Comparison of ENCODE assay signal across 19 cellular contexts in the genomic region with DNA sequence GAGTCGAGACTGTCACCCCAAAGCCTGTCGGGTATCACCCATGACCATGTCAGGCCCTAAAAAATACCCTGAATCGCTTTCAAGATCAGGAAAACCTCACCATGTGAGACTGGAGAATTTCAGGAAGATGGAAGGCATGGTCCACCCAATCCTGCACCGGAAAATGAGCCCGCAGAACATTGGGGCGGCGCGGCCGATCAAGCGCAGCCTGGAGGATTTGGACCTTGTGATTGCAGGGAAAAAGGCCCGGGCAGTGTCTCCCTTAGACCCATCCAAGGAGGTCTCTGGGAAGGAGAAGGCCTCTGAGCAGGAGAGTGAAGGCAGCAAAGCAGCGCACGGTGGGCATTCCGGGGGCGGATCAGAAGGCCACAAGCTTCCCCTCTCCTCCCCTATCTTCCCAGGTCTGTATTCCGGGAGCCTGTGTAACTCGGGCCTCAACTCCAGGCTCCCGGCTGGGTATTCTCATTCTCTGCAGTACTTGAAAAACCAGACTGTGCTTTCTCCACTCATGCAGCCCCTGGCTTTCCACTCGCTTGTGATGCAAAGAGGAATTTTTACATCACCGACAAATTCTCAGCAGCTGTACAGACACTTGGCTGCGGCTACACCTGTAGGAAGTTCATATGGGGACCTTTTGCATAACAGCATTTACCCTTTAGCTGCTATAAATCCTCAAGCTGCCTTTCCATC.
DNase-seq lines count a peak whose midpoint lies in the region; ATAC-seq and TF ChIP-seq lines count a peak whose summit lies in the region.
"Had no signal": no experiment of that assay in that cellular context is flagged by ENCODE, and none has a peak within 500 bp of the region (broad histone marks: within the 10 kb centered on the region; RNA-seq: fewer than 3 reads in every experiment).

No MANE protein-coding gene starts in this region.

- peaks cover 62% of the 10 kb centered on the region for H3K36me3 ChIP-seq in IMR-90 (ENCODE audit: control insufficient read depth, insufficient read depth, low read length)
- peaks cover 48% of the 10 kb centered on the region for H3K36me3 ChIP-seq in lower lobe of right lung

- H4K20me1 ChIP-seq in IMR-90 (ENCODE audit: insufficient read depth, low read length): peaks cover 8% of the 10 kb centered on the region; the same call in 1 of the 2 replicates

- 100% methylated on average over 1 of the region's 21 CpGs; no CpG with 5 or more reads in 1 of the 2 experiments for WGBS in IMR-90 (ENCODE audit: extremely low coverage in 2 of 2, insufficient read length in 1 of 2), 2 experiments

- H2BK15ac ChIP-seq in IMR-90 (ENCODE audit: low read depth, low read length): peak overlapping the region; percentile 65

- H3K18ac ChIP-seq in IMR-90 (ENCODE audit: low read depth, low read length): peak overlapping the region; percentile 83

- H3K23ac ChIP-seq in IMR-90 (ENCODE audit: low read depth, low read length): peak overlapping the region; percentile 76

- H3K27ac ChIP-seq in C4-2B (peak overlapping the region; percentile 23; the same call in 1 of the 2 replicates), IMR-90 (ENCODE audit: insufficient read depth, low read length) (peak overlapping the region; percentile 100), lower lobe of right lung (peak overlapping the region; percentile 60)

- no peaks in the 10 kb centered on the region for H3K27me3 Mint-ChIP-seq in activated naive CD8-positive, alpha-beta T cell treated with anti-CD3 and anti-CD28 coated beads, Interleukin-2, amount 50 U/mL, for 24 hours
- H3K27me3 Mint-ChIP-seq: stimulated activated naive CD8-positive, alpha-beta T cell treated with anti-CD3 and anti-CD28 coated beads, Interleukin-15, amount 100 ng/mL, for 72 hours had no signal

- H3K9me3 ChIP-seq in IMR-90 (ENCODE audit: control insufficient read depth, insufficient read depth, low read length) (no peaks in the 10 kb centered on the region), lower lobe of right lung (no peaks in the 10 kb centered on the region)
- H3K9me3 ChIP-seq: ascending aorta had no signal

- H3K4me3 Mint-ChIP-seq in stimulated activated effector memory CD8-positive, alpha-beta T cell treated with anti-CD3 and anti-CD28 coated beads, Interleukin-12 subunit alpha, Interleukin-12 subunit beta, amount 100 ng/mL, for 72 hours: no peak overlapping the region
- no peak overlapping the region for H3K4me3 Mint-ChIP-seq in activated naive CD8-positive, alpha-beta T cell treated with anti-CD3 and anti-CD28 coated beads, Interleukin-2, amount 50 U/mL, for 24 hours
- H3K4me3 Mint-ChIP-seq: activated T-cell treated with anti-CD3 and anti-CD28 coated beads, Interleukin-2, amount 50 U/mL, for 4 hours; CD14-positive monocyte; GM23338; stimulated activated naive CD8-positive, alpha-beta T cell treated with anti-CD3 and anti-CD28 coated beads, Interleukin-15, amount 100 ng/mL, for 72 hours had no signal

- H2AFZ ChIP-seq in IMR-90 (replicated peaks; ENCODE audit: low read length, poor library complexity): no peak overlapping the region
- H2AFZ ChIP-seq: GM23338 had no signal

- H3K36me3 Mint-ChIP-seq in stimulated activated effector memory CD8-positive, alpha-beta T cell treated with anti-CD3 and anti-CD28 coated beads, Interleukin-12 subunit alpha, Interleukin-12 subunit beta, amount 100 ng/mL, for 72 hours: peaks cover 100% of the 10 kb centered on the region
- peaks cover 84% of the 10 kb centered on the region for H3K36me3 Mint-ChIP-seq in activated naive CD8-positive, alpha-beta T cell treated with anti-CD3 and anti-CD28 coated beads, Interleukin-2, amount 50 U/mL, for 24 hours (ENCODE audit: low read depth)

- H3K56ac ChIP-seq in IMR-90 (ENCODE audit: extremely low read depth, insufficient read depth, low read length): peak overlapping the region; percentile 87; the same call in 1 of the 2 replicates

- no peak for ATAC-seq in IMR-90 (ENCODE audit: low read depth)
- peak in 1 of 2 donors; percentile 14 for ATAC-seq in lower lobe of right lung
- ATAC-seq in stimulated activated effector memory CD8-positive, alpha-beta T cell treated with anti-CD3 and anti-CD28 coated beads, Interleukin-12 subunit alpha, Interleukin-12 subunit beta, amount 100 ng/mL, for 72 hours: no peak
- no peak for ATAC-seq in HG02840 (IDR thresholded peaks at IDR 0.05; ENCODE audit: low FRiP score, unreplicated experiment)
- ATAC-seq in activated naive CD8-positive, alpha-beta T cell treated with anti-CD3 and anti-CD28 coated beads, Interleukin-2, amount 50 U/mL, for 24 hours: no peak
- ATAC-seq: activated T-cell treated with anti-CD3 and anti-CD28 coated beads, Interleukin-2, amount 50 U/mL, for 4 hours; GM23338; stimulated activated naive CD8-positive, alpha-beta T cell treated with anti-CD3 and anti-CD28 coated beads, Interleukin-15, amount 100 ng/mL, for 72 hours had no signal

- dilution Hi-C loops in IMR-90 (cut with HindIII; ENCODE audit: low sequenced_read_pairs, unreplicated experiment): no loop called here

- peak overlapping the region; percentile 91 for H2BK120ac ChIP-seq in IMR-90 (ENCODE audit: low read depth, low read length)

- H3K4me2 ChIP-seq in IMR-90 (ENCODE audit: low read depth, low read length): no peak overlapping the region
- H3K4me2 ChIP-seq: GM23338 had no signal

- peaks cover 40% of the 10 kb centered on the region for H3K4me1 ChIP-seq in IMR-90 (ENCODE audit: control insufficient read depth, insufficient read depth, low read length)
- peaks cover 34% of the 10 kb centered on the region for H3K4me1 ChIP-seq in lower lobe of right lung

- POLR2A ChIA-PET in IMR-90 (lab: Charles Lee; ENCODE audit: unreplicated experiment): no interaction called here

- H2AK9ac ChIP-seq in IMR-90 (replicated peaks; ENCODE audit: low read depth, low read length, poor library complexity): peak overlapping the region; percentile 47

- peaks cover 28 to 73% of the 10 kb centered on the region in 2 experiments for H3K79me1 ChIP-seq in IMR-90 (ENCODE audit: low read depth in 1 of 2, low read length in 2 of 2)

- no TSS peak for BruUV-seq in IMR-90 (replicated peaks; lab: Mats Ljungman, UMichigan)

- peaks cover 29% of the 10 kb centered on the region for H3K9me1 ChIP-seq in IMR-90 (ENCODE audit: insufficient read depth, low read length)

- H2BK5ac ChIP-seq in IMR-90 (ENCODE audit: low read depth, low read length, poor library complexity, severe bottlenecking): peak overlapping the region; percentile 97

- H4K5ac ChIP-seq in IMR-90 (ENCODE audit: low read depth, low read length): peak overlapping the region; percentile 92

- peak overlapping the region; percentile 85 for H3K9ac ChIP-seq in IMR-90 (ENCODE audit: low read depth, low read length)

- TF ChIP-seq CTCF in C4-2B (conservative IDR thresholded peaks at IDR 0.05) (no peak), IMR-90 (conservative IDR thresholded peaks at IDR 0.05; ENCODE audit: low read depth, low read length) (no peak), lower lobe of right lung (IDR thresholded peaks at IDR 0.05) (no peak)

- peak overlapping the region; percentile 89; the same call in 1 of the 2 replicates for H2BK20ac ChIP-seq in IMR-90 (ENCODE audit: low read depth, low read length)

- H3K4me3 ChIP-seq in IMR-90 (ENCODE audit: insufficient read depth, low read depth, low read length): no peak overlapping the region
- H3K4me3 ChIP-seq in lower lobe of right lung: no peak overlapping the region
- H3K4me3 ChIP-seq: ascending aorta, GM23338 had no signal

- peak overlapping the region; percentile 88 for H3K4ac ChIP-seq in IMR-90 (ENCODE audit: low read depth, low read length)

- intact Hi-C loops in IMR-90 (cut with micrococcal nuclease) (loop anchor here (10.0 kb wide), 1 partner anchor 342 kb away; no protein-coding TSS in a partner anchor), lower lobe of right lung (cut with DNase I) (no loop called here)

- DNase-seq in IMR-90 (no peak), lower lobe of right lung (no peak)
- DNase-seq in stimulated activated effector memory CD8-positive, alpha-beta T cell treated with anti-CD3 and anti-CD28 coated beads, Interleukin-12 subunit alpha, Interleukin-12 subunit beta, amount 100 ng/mL, for 72 hours (ENCODE audit: low spot score in 2 of 2): peak in 1 of 2 donors; percentile 40
- DNase-seq in activated naive CD8-positive, alpha-beta T cell treated with anti-CD3 and anti-CD28 coated beads, Interleukin-2, amount 50 U/mL, for 24 hours: no peak
- DNase-seq in activated CD4-positive, CD25-positive, alpha-beta regulatory T cell (lab: John Stamatoyannopoulos, UW): no peak
- DNase-seq: activated CD4-positive, alpha-beta T cell treated with anti-CD3 and anti-CD28 coated beads, Interleukin-2, amount 50 U/mL, for 1 hour; activated T-cell treated with anti-CD3 and anti-CD28 coated beads, Interleukin-2, amount 50 U/mL, for 4 hours; Kasumi-1; mesendoderm; NCI-H1417 treated with DMSO at 0.1 percent for 48 hours; NCI-H226; SIG-M5; stimulated activated naive CD8-positive, alpha-beta T cell treated with anti-CD3 and anti-CD28 coated beads, Interleukin-15, amount 100 ng/mL, for 72 hours; T-helper 9 cell had no signal

- CTCF ChIA-PET in IMR-90 (lab: Yijun Ruan, JAX): no interaction called here

- TF ChIP-seq POLR2A in IMR-90 (IDR thresholded peaks at IDR 0.05; ENCODE audit: low read depth, low read length): no peak

- no peak for TF ChIP-seq RAD21 in IMR-90 (IDR thresholded peaks at IDR 0.05; ENCODE audit: low read length)

- peak overlapping the region; percentile 76 to 84; a peak in 3 of 4 replicates for H4K8ac ChIP-seq in IMR-90 (ENCODE audit: low read depth in 2 of 2, low read length in 2 of 2)

- peak overlapping the region; percentile 84 for H3K14ac ChIP-seq in IMR-90 (replicated peaks; ENCODE audit: low read depth, low read length)

- in situ Hi-C loops in IMR-90 (cut with MboI; ENCODE audit: low sequenced_read_pairs): loop anchor here (25.0 kb wide), 1 partner anchor 1045 kb away; a partner anchor contains a TSS

- H3K9me3 Mint-ChIP-seq in stimulated activated effector memory CD8-positive, alpha-beta T cell treated with anti-CD3 and anti-CD28 coated beads, Interleukin-12 subunit alpha, Interleukin-12 subunit beta, amount 100 ng/mL, for 72 hours: no peaks in the 10 kb centered on the region
- no peaks in the 10 kb centered on the region for H3K9me3 Mint-ChIP-seq in activated naive CD8-positive, alpha-beta T cell treated with anti-CD3 and anti-CD28 coated beads, Interleukin-2, amount 50 U/mL, for 24 hours
- H3K9me3 Mint-ChIP-seq: activated T-cell treated with anti-CD3 and anti-CD28 coated beads, Interleukin-2, amount 50 U/mL, for 4 hours; GM23338; stimulated activated naive CD8-positive, alpha-beta T cell treated with anti-CD3 and anti-CD28 coated beads, Interleukin-15, amount 100 ng/mL, for 72 hours had no signal

- peak overlapping the region; percentile 96 for H4K91ac ChIP-seq in IMR-90 (ENCODE audit: insufficient read depth, low read depth, low read length)

- H3K4me1 Mint-ChIP-seq in stimulated activated effector memory CD8-positive, alpha-beta T cell treated with anti-CD3 and anti-CD28 coated beads, Interleukin-12 subunit alpha, Interleukin-12 subunit beta, amount 100 ng/mL, for 72 hours: peaks cover 30% of the 10 kb centered on the region
- peaks cover 11% of the 10 kb centered on the region for H3K4me1 Mint-ChIP-seq in activated naive CD8-positive, alpha-beta T cell treated with anti-CD3 and anti-CD28 coated beads, Interleukin-2, amount 50 U/mL, for 24 hours

- H3K27me3 ChIP-seq in IMR-90 (ENCODE audit: control insufficient read depth, insufficient read depth, low read length) (no peaks in the 10 kb centered on the region), lower lobe of right lung (ENCODE audit: low read depth) (no peaks in the 10 kb centered on the region)
- H3K27me3 ChIP-seq: ascending aorta had no signal

- H3K27ac Mint-ChIP-seq in stimulated activated effector memory CD8-positive, alpha-beta T cell treated with anti-CD3 and anti-CD28 coated beads, Interleukin-12 subunit alpha, Interleukin-12 subunit beta, amount 100 ng/mL, for 72 hours: peak overlapping the region; percentile 67
- no peak overlapping the region for H3K27ac Mint-ChIP-seq in activated naive CD8-positive, alpha-beta T cell treated with anti-CD3 and anti-CD28 coated beads, Interleukin-2, amount 50 U/mL, for 24 hours
- H3K27ac Mint-ChIP-seq: GM23338 had no signal

- peak overlapping the region; percentile 90; the same call in 1 of the 2 replicates for H2AK5ac ChIP-seq in IMR-90 (ENCODE audit: low read depth, low read length)

Comparison
In these comparisons a context has a peak if more than half of its experiments do, and no peak if none do; other contexts are left out.
1. H3K27ac ChIP-seq: peak in every context shown above with its lines; median percentile 100 in IMR-90; 60 in lower lobe of right lung; 23 in C4-2B.